Comparison of ENCODE assay signal across 18 cellular contexts in the genomic region with DNA sequence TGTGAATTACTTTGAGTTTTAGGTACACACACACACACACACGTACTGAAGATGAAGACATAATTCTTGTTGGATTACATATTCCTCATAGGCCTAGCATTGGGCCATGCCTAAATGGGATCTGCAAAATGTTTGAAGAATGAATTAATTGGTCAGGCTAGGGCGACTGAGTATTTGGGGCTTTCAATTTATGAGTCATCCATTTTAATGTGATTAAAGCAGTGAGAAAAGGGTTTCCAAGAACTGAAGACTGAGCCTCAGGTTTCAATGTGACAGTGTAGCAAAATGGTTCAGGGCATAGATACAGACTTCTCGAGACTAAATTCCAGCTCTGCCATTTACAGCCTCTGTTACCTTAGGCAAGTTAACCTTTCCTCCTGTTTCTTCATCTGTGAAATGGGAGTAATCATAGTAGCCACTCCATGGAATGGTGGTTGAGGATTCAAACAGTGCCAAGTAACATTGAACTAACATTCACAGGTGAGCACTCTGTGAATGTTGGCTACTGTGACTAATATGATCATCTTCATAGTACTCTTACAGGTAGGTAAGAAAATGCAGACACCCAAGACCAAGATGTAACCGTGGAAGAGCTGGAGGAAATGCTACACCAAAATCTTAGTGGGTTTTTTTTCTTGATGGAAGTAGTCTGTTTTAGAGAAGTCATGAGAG. TPM values are rescaled to one million over a fixed set of nuclear protein-coding genes. Genes with fewer than 3 reads are reported as not detected.
DNase-seq lines count a peak whose midpoint lies in the region; ATAC-seq and TF ChIP-seq lines count a peak whose summit lies in the region.
"Had no signal": no experiment of that assay in that cellular context is flagged by ENCODE, and none has a peak within 500 bp of the region (broad histone marks: within the 10 kb centered on the region; RNA-seq: fewer than 3 reads in every experiment).

No MANE protein-coding gene starts in this region.

- intact Hi-C loops in activated T-helper 2 cell treated with anti-CD3 and anti-CD28 coated beads, Interferon-gamma antibody, Interleukin-2, Interleukin-4, amounts not matched to agents 10 μg/mL and 5 μg/mL and 100 μg/mL, durations not matched to agents 14 hours and 24 hours and 36 hours (cut with micrococcal nuclease): no loop called here

- no peak for DNase-seq in activated naive CD4-positive, alpha-beta T cell treated with anti-CD3 and anti-CD28 coated beads, Interleukin-2, amount 10 ng/mL, durations not matched to agents 7 days and 5 days
- DNase-seq in activated naive CD4-positive, alpha-beta T cell treated with Interleukin-2 at 50 U/mL for 16 hours: no peak
- DNase-seq in activated T-helper 2 cell treated with anti-CD3 and anti-CD28 coated beads, Interferon-gamma antibody, Interleukin-2, Interleukin-4, amounts not matched to agents 10 μg/mL and 5 μg/mL and 100 μg/mL, durations not matched to agents 14 hours and 24 hours and 36 hours (ENCODE audit: low spot score): no peak
- DNase-seq in progenitor cell of endocrine pancreas (ENCODE audit: low spot score, unreplicated experiment): no peak
- DNase-seq: CD8-positive, alpha-beta memory T cell; dorsolateral prefrontal cortex; erythroblast; H7; mucosa of descending colon; NCI-H2029; NCI-H526; PC-3 had no signal

- CTCF ChIA-PET in activated naive CD4-positive, alpha-beta T cell treated with anti-CD3 and anti-CD28 coated beads, Interleukin-2, amount 10 ng/mL, durations not matched to agents 7 days and 5 days (lab: Charles Lee): interaction anchor here (0.7 to 1.2 kb wide), 2 partner anchors 19 to 291 kb away, joined by 3 read pairs; no protein-coding TSS in a partner anchor

- peak; percentile 60 for ATAC-seq in HG03378 (IDR thresholded peaks at IDR 0.05; ENCODE audit: unreplicated experiment)
- no peak for ATAC-seq in GM21367 (IDR thresholded peaks at IDR 0.05; ENCODE audit: unreplicated experiment)
- ATAC-seq in HG02571 (IDR thresholded peaks at IDR 0.05; ENCODE audit: unreplicated experiment): no peak
- ATAC-seq: left lobe of liver, mucosa of descending colon, PC-3 had no signal

- H3K27me3 Mint-ChIP-seq in activated naive CD4-positive, alpha-beta T cell treated with anti-CD3 and anti-CD28 coated beads, Interleukin-2, amount 10 ng/mL, durations not matched to agents 7 days and 5 days: no peaks in the 10 kb centered on the region
- H3K27me3 Mint-ChIP-seq in activated T-helper 2 cell treated with anti-CD3 and anti-CD28 coated beads, Interferon-gamma antibody, Interleukin-2, Interleukin-4, amounts not matched to agents 10 μg/mL and 5 μg/mL and 100 μg/mL, durations not matched to agents 14 hours and 24 hours and 36 hours (ENCODE audit: low read depth): no peaks in the 10 kb centered on the region
- no peaks in the 10 kb centered on the region for H3K27me3 Mint-ChIP-seq in stimulated activated naive CD8-positive, alpha-beta T cell treated with anti-CD3 and anti-CD28 coated beads, Interleukin-15, Interleukin-2, amounts not matched to agents 100 ng/mL and 50 ng/mL, for 24 hours
- H3K27me3 Mint-ChIP-seq in progenitor cell of endocrine pancreas: no peaks in the 10 kb centered on the region
- H3K27me3 Mint-ChIP-seq: CD8-positive, alpha-beta memory T cell; IgD-negative memory B cell had no signal

- peaks cover 42% of the 10 kb centered on the region for H3K36me3 Mint-ChIP-seq in activated naive CD4-positive, alpha-beta T cell treated with anti-CD3 and anti-CD28 coated beads, Interleukin-2, amount 10 ng/mL, durations not matched to agents 7 days and 5 days
- peaks cover 60% of the 10 kb centered on the region for H3K36me3 Mint-ChIP-seq in activated T-helper 2 cell treated with anti-CD3 and anti-CD28 coated beads, Interferon-gamma antibody, Interleukin-2, Interleukin-4, amounts not matched to agents 10 μg/mL and 5 μg/mL and 100 μg/mL, durations not matched to agents 14 hours and 24 hours and 36 hours (ENCODE audit: low read depth)
- peaks cover 47% of the 10 kb centered on the region for H3K36me3 Mint-ChIP-seq in stimulated activated naive CD8-positive, alpha-beta T cell treated with anti-CD3 and anti-CD28 coated beads, Interleukin-15, Interleukin-2, amounts not matched to agents 100 ng/mL and 50 ng/mL, for 24 hours (ENCODE audit: low read depth)
- H3K36me3 Mint-ChIP-seq in progenitor cell of endocrine pancreas (ENCODE audit: insufficient read depth): no peaks in the 10 kb centered on the region

- peaks cover 9% of the 10 kb centered on the region for H3K9me3 Mint-ChIP-seq in activated naive CD4-positive, alpha-beta T cell treated with anti-CD3 and anti-CD28 coated beads, Interleukin-2, amount 10 ng/mL, durations not matched to agents 7 days and 5 days
- peaks cover 26% of the 10 kb centered on the region for H3K9me3 Mint-ChIP-seq in activated T-helper 2 cell treated with anti-CD3 and anti-CD28 coated beads, Interferon-gamma antibody, Interleukin-2, Interleukin-4, amounts not matched to agents 10 μg/mL and 5 μg/mL and 100 μg/mL, durations not matched to agents 14 hours and 24 hours and 36 hours
- peaks cover 10% of the 10 kb centered on the region for H3K9me3 Mint-ChIP-seq in stimulated activated naive CD8-positive, alpha-beta T cell treated with anti-CD3 and anti-CD28 coated beads, Interleukin-15, Interleukin-2, amounts not matched to agents 100 ng/mL and 50 ng/mL, for 24 hours
- H3K9me3 Mint-ChIP-seq in progenitor cell of endocrine pancreas (ENCODE audit: low read depth): no peaks in the 10 kb centered on the region
- H3K9me3 Mint-ChIP-seq: CD8-positive, alpha-beta memory T cell had no signal

- no peak for TF ChIP-seq CTCF in progenitor cell of endocrine pancreas (IDR thresholded peaks at IDR 0.05; ENCODE audit: unreplicated experiment)

- peaks cover 38% of the 10 kb centered on the region for H3K4me1 Mint-ChIP-seq in activated naive CD4-positive, alpha-beta T cell treated with anti-CD3 and anti-CD28 coated beads, Interleukin-2, amount 10 ng/mL, durations not matched to agents 7 days and 5 days
- peaks cover 41% of the 10 kb centered on the region for H3K4me1 Mint-ChIP-seq in activated T-helper 2 cell treated with anti-CD3 and anti-CD28 coated beads, Interferon-gamma antibody, Interleukin-2, Interleukin-4, amounts not matched to agents 10 μg/mL and 5 μg/mL and 100 μg/mL, durations not matched to agents 14 hours and 24 hours and 36 hours (ENCODE audit: low read depth)
- peaks cover 50% of the 10 kb centered on the region for H3K4me1 Mint-ChIP-seq in stimulated activated naive CD8-positive, alpha-beta T cell treated with anti-CD3 and anti-CD28 coated beads, Interleukin-15, Interleukin-2, amounts not matched to agents 100 ng/mL and 50 ng/mL, for 24 hours (ENCODE audit: low read depth)
- peaks cover 8% of the 10 kb centered on the region for H3K4me1 Mint-ChIP-seq in progenitor cell of endocrine pancreas (ENCODE audit: low read depth)

- H3K4me3 Mint-ChIP-seq in activated naive CD4-positive, alpha-beta T cell treated with anti-CD3 and anti-CD28 coated beads, Interleukin-2, amount 10 ng/mL, durations not matched to agents 7 days and 5 days: no peak overlapping the region
- H3K4me3 Mint-ChIP-seq in activated T-helper 2 cell treated with anti-CD3 and anti-CD28 coated beads, Interferon-gamma antibody, Interleukin-2, Interleukin-4, amounts not matched to agents 10 μg/mL and 5 μg/mL and 100 μg/mL, durations not matched to agents 14 hours and 24 hours and 36 hours (ENCODE audit: low read depth): no peak overlapping the region
- peak overlapping the region; percentile 14 for H3K4me3 Mint-ChIP-seq in stimulated activated naive CD8-positive, alpha-beta T cell treated with anti-CD3 and anti-CD28 coated beads, Interleukin-15, Interleukin-2, amounts not matched to agents 100 ng/mL and 50 ng/mL, for 24 hours
- no peak overlapping the region for H3K4me3 Mint-ChIP-seq in progenitor cell of endocrine pancreas (ENCODE audit: low read depth)
- H3K4me3 Mint-ChIP-seq: CD8-positive, alpha-beta memory T cell; IgD-negative memory B cell had no signal

- peak overlapping the region; percentile 6 for H3K27ac Mint-ChIP-seq in activated naive CD4-positive, alpha-beta T cell treated with anti-CD3 and anti-CD28 coated beads, Interleukin-2, amount 10 ng/mL, durations not matched to agents 7 days and 5 days
- H3K27ac Mint-ChIP-seq in activated T-helper 2 cell treated with anti-CD3 and anti-CD28 coated beads, Interferon-gamma antibody, Interleukin-2, Interleukin-4, amounts not matched to agents 10 μg/mL and 5 μg/mL and 100 μg/mL, durations not matched to agents 14 hours and 24 hours and 36 hours: peak overlapping the region; percentile 79
- peak overlapping the region; percentile 69 for H3K27ac Mint-ChIP-seq in stimulated activated naive CD8-positive, alpha-beta T cell treated with anti-CD3 and anti-CD28 coated beads, Interleukin-15, Interleukin-2, amounts not matched to agents 100 ng/mL and 50 ng/mL, for 24 hours
- no peak overlapping the region for H3K27ac Mint-ChIP-seq in progenitor cell of endocrine pancreas
- H3K27ac Mint-ChIP-seq: IgD-negative memory B cell had no signal

RNA-seq across cellular contexts. Expression of gene BPGM, which starts 7.6 kb away (rescaled TPM):
- 28.0 and 29.2 TPM in 2 replicates for total RNA-seq in activated T-helper 2 cell treated with anti-CD3 and anti-CD28 coated beads, Interferon-gamma antibody, Interleukin-2, Interleukin-4, amounts not matched to agents 10 μg/mL and 5 μg/mL and 100 μg/mL, durations not matched to agents 14 hours and 24 hours and 36 hours
- total RNA-seq in progenitor cell of endocrine pancreas: 20.5 and 22.8 TPM in 2 replicates
